ENCODE assay signal across 8 cellular contexts in the genomic region with DNA sequence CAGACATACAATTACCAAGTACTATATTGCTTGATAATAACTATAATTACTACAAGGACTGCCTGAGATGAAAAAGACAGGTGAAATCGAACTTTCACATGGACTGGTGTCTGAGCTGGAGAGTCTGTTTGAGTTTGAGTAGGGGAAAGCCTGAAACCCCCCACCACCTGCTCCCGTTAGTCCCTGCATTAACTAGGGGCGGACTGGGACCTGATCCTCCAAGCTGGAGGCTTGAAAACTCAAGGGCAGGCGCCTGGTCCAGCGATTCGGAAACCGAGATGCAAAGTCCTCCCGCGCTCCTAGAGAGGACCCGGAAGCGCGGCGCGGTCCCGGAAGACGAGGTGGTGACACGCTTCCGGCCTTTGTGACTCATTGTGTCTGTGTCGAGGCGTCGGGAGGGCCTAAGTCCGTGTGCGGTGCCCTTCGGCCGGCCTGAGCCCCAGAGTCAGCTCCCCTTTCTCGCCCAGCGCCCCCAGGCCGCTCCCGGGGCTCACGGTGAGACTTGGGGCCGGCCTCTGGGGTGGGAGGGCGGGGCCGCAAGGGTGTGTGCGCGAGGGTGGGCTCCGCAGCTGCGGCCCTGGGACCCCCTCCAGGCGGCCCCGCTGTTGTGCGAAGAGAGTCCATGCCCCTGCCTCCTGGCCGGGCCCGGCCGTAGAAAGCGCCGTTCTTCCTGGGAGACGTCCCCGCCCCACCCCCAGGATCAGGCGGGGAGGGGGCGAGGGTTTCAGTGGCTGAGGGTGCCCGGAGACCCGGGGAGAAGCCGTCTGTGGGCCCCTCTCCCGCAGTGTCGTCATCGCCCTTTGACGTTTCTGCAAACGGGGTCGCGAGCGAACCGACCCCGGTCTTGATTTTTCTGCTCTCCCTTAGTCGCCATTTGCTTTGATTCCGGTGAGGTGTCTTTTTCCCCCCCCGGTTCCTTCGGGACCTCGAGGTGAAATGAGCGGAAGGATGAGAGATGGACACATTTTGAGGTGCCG. TPM values are rescaled to one million over a fixed set of nuclear protein-coding genes. Genes with fewer than 3 reads are reported as not detected.
A peak's percentile ranks its signal among the peaks of the same experiment; 100 is the strongest.
DNase-seq lines count a peak whose midpoint lies in the region; ATAC-seq lines count a peak whose summit lies in the region.

ZKSCAN1 (plus strand) TSS at position 365 of the 977 bp plus-strand sequence. CDS start 7,911 bp downstream, outside the sequence.

- peak within 1 kb of the TSS; percentile 92 for H3K4me3 Mint-ChIP-seq in activated CD8-positive, alpha-beta memory T cell treated with anti-CD3 and anti-CD28 coated beads, Interleukin-2, amount 10 ng/mL, durations not matched to agents 7 days and 5 days

- no peaks in the 10 kb centered on the region for H3K9me3 ChIP-seq in endocrine pancreas (ENCODE audit: control insufficient read depth, low read length)

- ATAC-seq in GM21360 (IDR thresholded peaks at IDR 0.05; ENCODE audit: unreplicated experiment): peak; percentile 88
- ATAC-seq in activated CD8-positive, alpha-beta memory T cell treated with anti-CD3 and anti-CD28 coated beads, Interleukin-2, amount 10 ng/mL, durations not matched to agents 7 days and 5 days: peak; percentile 98

- H3K56ac ChIP-seq in mesendoderm (ENCODE audit: low read length): peak within 1 kb of the TSS; percentile 89

- no peak within 1 kb of the TSS for H2AK5ac ChIP-seq in mesendoderm (ENCODE audit: low read length)

- no peaks in the 10 kb centered on the region for H3K9me3 Mint-ChIP-seq in activated CD8-positive, alpha-beta memory T cell treated with anti-CD3 and anti-CD28 coated beads, Interleukin-2, amount 10 ng/mL, durations not matched to agents 7 days and 5 days (ENCODE audit: low read depth)

- H3K4me1 Mint-ChIP-seq in activated CD8-positive, alpha-beta memory T cell treated with anti-CD3 and anti-CD28 coated beads, Interleukin-2, amount 10 ng/mL, durations not matched to agents 7 days and 5 days: peaks cover 44% of the 10 kb centered on the region

- peaks cover 14% of the 10 kb centered on the region for H3K79me1 ChIP-seq in mesendoderm (ENCODE audit: low read length)

- peaks cover 34% of the 10 kb centered on the region for H3K79me2 ChIP-seq in mesendoderm (ENCODE audit: control insufficient read depth, insufficient read depth, low read length)

- peak within 1 kb of the TSS; percentile 97 for H4K8ac ChIP-seq in mesendoderm (ENCODE audit: low read depth, low read length)

- H3K4ac ChIP-seq in mesendoderm (ENCODE audit: low read depth, low read length): peak within 1 kb of the TSS; percentile 98

- peak within 1 kb of the TSS; percentile 32 for H2BK120ac ChIP-seq in mesendoderm (ENCODE audit: low read depth, low read length)

- H3K9ac ChIP-seq in endocrine pancreas (ENCODE audit: control insufficient read depth, insufficient read depth, low read length) (peak within 1 kb of the TSS; percentile 68), mesendoderm (ENCODE audit: low read length) (peak within 1 kb of the TSS; percentile 83)

- H3K4me3 ChIP-seq in endocrine pancreas (ENCODE audit: control insufficient read depth, insufficient read depth, low read length): peak within 1 kb of the TSS; percentile 99
- H3K4me3 ChIP-seq in mesendoderm (ENCODE audit: low read length): peak within 1 kb of the TSS; percentile 72

- no peak within 1 kb of the TSS for H2BK15ac ChIP-seq in mesendoderm (replicated peaks; ENCODE audit: low read depth)

- no peaks in the 10 kb centered on the region for H3K27me3 ChIP-seq in endocrine pancreas (ENCODE audit: control insufficient read depth, insufficient read depth, low read length)
- no peaks in the 10 kb centered on the region for H3K27me3 ChIP-seq in mesendoderm (ENCODE audit: insufficient read depth, low read length, poor library complexity)

- H4K5ac ChIP-seq in mesendoderm (ENCODE audit: low read length): peak within 1 kb of the TSS; percentile 97

- H3K36me3 ChIP-seq in endocrine pancreas (ENCODE audit: control insufficient read depth, insufficient read depth, low read length) (no peaks in the 10 kb centered on the region), mesendoderm (ENCODE audit: control insufficient read depth, insufficient read depth, low read length) (no peaks in the 10 kb centered on the region)

- WGBS in mesendoderm (ENCODE audit: extremely low coverage, insufficient coverage, low lambda C conversion rate): no CpG with 5 or more reads among the region's 69 CpGs

- peak within 1 kb of the TSS; percentile 91 for H3K18ac ChIP-seq in mesendoderm (ENCODE audit: low read length)

- DNase-seq in COR-L47 (lab: John Stamatoyannopoulos, UW): peak; percentile 90
- DNase-seq in HT1080 (ENCODE audit: low read depth): peak; percentile 82
- peak; percentile 88 for DNase-seq in NOMO-1 treated with dmso at 0.1 percent for 144 hours (lab: John Stamatoyannopoulos, UW; ENCODE audit: unreplicated experiment)
- DNase-seq in activated CD8-positive, alpha-beta memory T cell treated with anti-CD3 and anti-CD28 coated beads, Interleukin-2, amount 10 ng/mL, durations not matched to agents 7 days and 5 days: peak; percentile 91
- DNase-seq in mesendoderm: peak; percentile 97
- peak; percentile 72 for DNase-seq in stimulated activated CD8-positive, alpha-beta memory T cell treated with anti-CD3 and anti-CD28 coated beads, Interleukin-12 subunit alpha, Interleukin-12 subunit beta, amount 100 ng/mL, for 4 hours (ENCODE audit: low read depth)

- H3K27ac ChIP-seq in mesendoderm (ENCODE audit: low read depth, low read length): no peak within 1 kb of the TSS

- H3K4me1 ChIP-seq in endocrine pancreas (ENCODE audit: control insufficient read depth, insufficient read depth, low read length) (peaks cover 8% of the 10 kb centered on the region), mesendoderm (ENCODE audit: control insufficient read depth, low read depth, low read length) (no peaks in the 10 kb centered on the region)

- CTCF ChIA-PET in activated CD8-positive, alpha-beta memory T cell treated with anti-CD3 and anti-CD28 coated beads, Interleukin-2, amount 10 ng/mL, durations not matched to agents 7 days and 5 days (lab: Charles Lee): interaction anchor here (1.1 to 4.4 kb wide), 8 partner anchors 8 to 111 kb away, joined by 3 to 35 read pairs (median 4); partner anchors contain the start of genes COPS6 and MBLAC1

- H2BK5ac ChIP-seq in mesendoderm (ENCODE audit: low read length): no peak within 1 kb of the TSS

- H3K27ac Mint-ChIP-seq in activated CD8-positive, alpha-beta memory T cell treated with anti-CD3 and anti-CD28 coated beads, Interleukin-2, amount 10 ng/mL, durations not matched to agents 7 days and 5 days: peak within 1 kb of the TSS; percentile 96

- no peak within 1 kb of the TSS for H3K23ac ChIP-seq in mesendoderm (ENCODE audit: low read length)

- no peaks in the 10 kb centered on the region for H3K27me3 Mint-ChIP-seq in activated CD8-positive, alpha-beta memory T cell treated with anti-CD3 and anti-CD28 coated beads, Interleukin-2, amount 10 ng/mL, durations not matched to agents 7 days and 5 days

- peak within 1 kb of the TSS; percentile 66 for H3K4me2 ChIP-seq in mesendoderm (ENCODE audit: low read length)

- peaks cover 2% of the 10 kb centered on the region for H3K36me3 Mint-ChIP-seq in activated CD8-positive, alpha-beta memory T cell treated with anti-CD3 and anti-CD28 coated beads, Interleukin-2, amount 10 ng/mL, durations not matched to agents 7 days and 5 days

RNA-seq across cellular contexts. Expression of gene ZKSCAN1, which starts in this region (rescaled TPM):
- total RNA-seq in HT1080 (2014; rRNA removed; shearing (Covaris generic)): 13.4 and 15.5 TPM in 2 replicates
- polyA plus RNA-seq in HT1080 (2015; cell fraction: cytosol; rRNA removed): 16.7 and 23.0 TPM in 2 replicates
- polyA plus RNA-seq in HT1080 (2015; cell fraction: nucleus; rRNA removed): 43.0 and 54.8 TPM in 2 replicates
- total RNA-seq in activated CD8-positive, alpha-beta memory T cell treated with anti-CD3 and anti-CD28 coated beads, Interleukin-2, amount 10 ng/mL, durations not matched to agents 7 days and 5 days: 10 to 100 TPM; 55.5 to 58.6 TPM
- polyA plus RNA-seq in mesendoderm (2013, experiment 1 of 2): 5.7 TPM
- 7.5 TPM for polyA plus RNA-seq in mesendoderm (2013, experiment 2 of 2)
